In genomic region chr7:148382585-148382984, GRCh38 we compare ENCODE assay signal across 30 cellular contexts.
"Had no signal": no experiment of that assay in that cellular context is flagged by ENCODE, and none has a peak within 500 bp of the region (broad histone marks: within the 10 kb centered on the region; RNA-seq: fewer than 3 reads in every experiment).

No MANE protein-coding gene starts in this region.

- H3K4me1 ChIP-seq: SJSA1 had no signal

- H3K36me3 Mint-ChIP-seq: activated naive CD8-positive, alpha-beta T cell treated with anti-CD3 and anti-CD28 coated beads for 36 hours had no signal

- H3K27ac Mint-ChIP-seq: activated CD4-positive, alpha-beta T cell treated with anti-CD3 and anti-CD28 coated beads for 36 hours; activated CD4-positive, alpha-beta T cell treated with anti-CD3 and anti-CD28 coated beads, Interleukin-2, amount 10 ng/mL, durations not matched to agents 7 days and 5 days; activated CD8-positive, alpha-beta T cell treated with anti-CD3 and anti-CD28 coated beads, Interleukin-2, amount 10 ng/mL, durations not matched to agents 7 days and 5 days; activated naive CD8-positive, alpha-beta T cell treated with anti-CD3 and anti-CD28 coated beads for 36 hours; T-helper 1 cell treated with Interleukin-12 subunit alpha and Interleukin-12 subunit beta and Interleukin-4 antibody, amounts not matched to agents 30 μg/mL and 1 μg/mL, for 36 hours; T-helper 2 cell treated with Interferon-gamma antibody and Interleukin-4, amounts not matched to agents 5 μg/mL and 100 μg/mL, for 36 hours had no signal

- H3K27me3 ChIP-seq: brain microvascular endothelial cell, SJSA1 had no signal

- H3K36me3 ChIP-seq: brain microvascular endothelial cell, SJSA1 had no signal

- H3K27ac ChIP-seq: brain microvascular endothelial cell, SJSA1 had no signal

- FAIRE-seq: TTC549 had no signal

- H3K4me3 ChIP-seq: SJSA1 had no signal

- H3K9me3 Mint-ChIP-seq: activated CD4-positive, alpha-beta T cell treated with anti-CD3 and anti-CD28 coated beads, Interleukin-2, amount 10 ng/mL, durations not matched to agents 7 days and 5 days; activated naive CD8-positive, alpha-beta T cell treated with anti-CD3 and anti-CD28 coated beads for 36 hours; T-helper 1 cell treated with Interleukin-12 subunit alpha and Interleukin-12 subunit beta and Interleukin-4 antibody, amounts not matched to agents 30 μg/mL and 1 μg/mL, for 36 hours; T-helper 2 cell treated with Interferon-gamma antibody and Interleukin-4, amounts not matched to agents 5 μg/mL and 100 μg/mL, for 36 hours had no signal

- H3K4me3 Mint-ChIP-seq: activated CD4-positive, alpha-beta T cell treated with anti-CD3 and anti-CD28 coated beads for 36 hours; activated CD4-positive, alpha-beta T cell treated with anti-CD3 and anti-CD28 coated beads, Interleukin-2, amount 10 ng/mL, durations not matched to agents 7 days and 5 days; activated CD8-positive, alpha-beta T cell treated with anti-CD3 and anti-CD28 coated beads, Interleukin-2, amount 10 ng/mL, durations not matched to agents 7 days and 5 days; activated naive CD8-positive, alpha-beta T cell treated with anti-CD3 and anti-CD28 coated beads for 36 hours; T-helper 1 cell treated with Interleukin-12 subunit alpha and Interleukin-12 subunit beta and Interleukin-4 antibody, amounts not matched to agents 30 μg/mL and 1 μg/mL, for 36 hours; T-helper 2 cell treated with Interferon-gamma antibody and Interleukin-4, amounts not matched to agents 5 μg/mL and 100 μg/mL, for 36 hours had no signal

- H3K27me3 Mint-ChIP-seq: activated CD4-positive, alpha-beta T cell treated with anti-CD3 and anti-CD28 coated beads, Interleukin-2, amount 10 ng/mL, durations not matched to agents 7 days and 5 days; activated naive CD8-positive, alpha-beta T cell treated with anti-CD3 and anti-CD28 coated beads for 36 hours had no signal

- H3K9me3 ChIP-seq: SJSA1, SK-N-SH had no signal

- ATAC-seq: activated CD4-positive, alpha-beta T cell treated with anti-CD3 and anti-CD28 coated beads for 36 hours; activated CD4-positive, CD25-positive, alpha-beta regulatory T cell treated with anti-CD3 and anti-CD28 coated beads, Interleukin-2, amount 50 U/mL, for 24 hours; activated CD8-positive, alpha-beta T cell treated with anti-CD3 and anti-CD28 coated beads, Interleukin-2, amount 10 ng/mL, durations not matched to agents 7 days and 5 days; Panc1 had no signal

- DNase-seq: activated CD4-positive, alpha-beta T cell treated with anti-CD3 and anti-CD28 coated beads for 36 hours; activated CD4-positive, alpha-beta T cell treated with anti-CD3 and anti-CD28 coated beads, Interleukin-2, amount 10 ng/mL, durations not matched to agents 7 days and 5 days; activated CD4-positive, alpha-beta T cell treated with anti-CD3 and anti-CD28 coated beads, Interleukin-2, amount 50 U/mL, for 48 hours; activated CD8-positive, alpha-beta memory T cell treated with anti-CD3 and anti-CD28 coated beads, Interleukin-2, amount 50 U/mL, for 4 hours; activated CD8-positive, alpha-beta T cell treated with anti-CD3 and anti-CD28 coated beads, Interleukin-2, amount 10 ng/mL, durations not matched to agents 7 days and 5 days; activated effector memory CD4-positive, alpha-beta T cell treated with anti-CD3 and anti-CD28 coated beads, Interleukin-2, amount 50 U/mL, for 16 hours; activated naive CD4-positive, alpha-beta T cell; activated naive CD4-positive, alpha-beta T cell treated with anti-CD3 and anti-CD28 coated beads, Interleukin-2, amount 50 U/mL, for 16 hours; activated naive CD8-positive, alpha-beta T cell treated with anti-CD3 and anti-CD28 coated beads for 36 hours; activated T-cell treated with anti-CD3 and anti-CD28 coated beads for 4 hours; activated T-cell treated with anti-CD3 and anti-CD28 coated beads, Interleukin-2, amount 50 U/mL, for 48 hours; amniotic stem cell; aorta; brain microvascular endothelial cell; central memory CD4-positive, alpha-beta T cell; Karpas-422; NCI-H1048; NCI-H1436 treated with DMSO at 0.1 percent for 48 hours; NCI-H1694 treated with DMSO at 0.1 percent for 48 hours; NCI-H2029; NCI-H345; NCI-H524 treated with DMSO at 0.1 percent for 48 hours; SHP77 treated with DMSO at 0.1 percent for 48 hours; SK-N-SH had no signal

- H3K4me1 Mint-ChIP-seq: activated CD4-positive, alpha-beta T cell treated with anti-CD3 and anti-CD28 coated beads for 36 hours; activated CD4-positive, alpha-beta T cell treated with anti-CD3 and anti-CD28 coated beads, Interleukin-2, amount 10 ng/mL, durations not matched to agents 7 days and 5 days; activated naive CD8-positive, alpha-beta T cell treated with anti-CD3 and anti-CD28 coated beads for 36 hours had no signal
